ENCODE assay signal across 8 cellular contexts in the genomic region with DNA sequence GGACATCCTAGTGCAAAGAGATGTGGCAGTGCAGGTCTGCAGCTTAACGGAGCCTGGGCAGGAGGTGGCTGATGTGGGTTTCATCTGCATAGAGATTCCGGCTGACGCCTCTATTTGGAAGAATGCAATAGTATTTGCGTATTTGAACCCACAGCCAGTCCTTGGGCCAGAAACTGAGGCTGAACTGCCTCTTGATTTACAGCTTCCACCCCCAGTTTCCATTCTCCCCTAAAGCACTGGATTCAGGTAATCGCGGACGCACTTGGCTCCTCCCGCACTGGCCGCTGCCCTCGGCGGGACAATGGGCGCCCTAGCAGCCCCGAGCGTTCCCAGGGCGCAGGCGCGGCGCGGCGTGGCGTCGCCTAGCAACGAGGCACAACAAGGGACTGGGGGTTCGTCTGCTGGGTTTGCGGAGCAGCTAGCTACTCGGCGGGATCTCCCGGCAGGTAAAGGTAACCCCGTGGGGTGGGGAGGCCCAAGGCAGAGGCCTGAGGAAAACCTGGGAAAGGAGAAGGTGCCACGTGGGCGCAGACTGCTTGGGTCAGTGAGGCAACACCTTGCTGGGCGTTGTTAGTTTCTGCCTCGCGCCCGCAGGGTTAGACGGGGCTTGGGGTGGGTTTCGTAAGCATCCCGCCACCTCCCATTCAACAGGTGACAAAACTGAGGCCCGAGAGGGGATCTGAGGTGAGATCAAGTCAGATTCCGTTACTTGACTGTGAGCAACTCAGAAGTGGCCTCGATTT.
A peak's percentile ranks its signal among the peaks of the same experiment; 100 is the strongest.
DNase-seq lines count a peak whose midpoint lies in the region; ATAC-seq and TF ChIP-seq lines count a peak whose summit lies in the region.

Gene ARMC3, plus strand, starts transcription at position 393 of the 743 bp plus-strand sequence. CDS start 3,944 bp downstream, outside the sequence.

- peak; percentile 22 to 43 for DNase-seq in NCI-H524 (lab: John Stamatoyannopoulos, UW)
- no peak for DNase-seq in NCI-H524 treated with DMSO at 0.1 percent for 48 hours (lab: John Stamatoyannopoulos, UW)
- peak; percentile 33 to 62 (median 42) for DNase-seq in T-helper 1 cell
- peak; percentile 3 for DNase-seq in astrocyte of the cerebellum (ENCODE audit: low read depth)
- DNase-seq in skeletal muscle cell (ENCODE audit: low read depth) = no peak
- DNase-seq in NCI-H2081 (lab: John Stamatoyannopoulos, UW) = no peak

- peak within 1 kb of the TSS; percentile 29 for H3K9ac ChIP-seq in iPS-15b (ENCODE audit: low read depth, low read length)

- in situ Hi-C loops in astrocyte of the cerebellum (cut with HindIII; ENCODE audit: low sequenced_read_pairs) = no loop called here

- H3K4me1 ChIP-seq in iPS-15b (ENCODE audit: control insufficient read depth, insufficient read depth, low read length) = no peaks in the 10 kb centered on the region

- H3K36me3 ChIP-seq in iPS-15b (ENCODE audit: control insufficient read depth, insufficient read depth, low read length) = no peaks in the 10 kb centered on the region

- no peak for TF ChIP-seq CTCF in astrocyte of the cerebellum (IDR thresholded peaks at IDR 0.05; ENCODE audit: low read depth, low read length, missing control alignments)

- H3K27me3 ChIP-seq in iPS-15b (ENCODE audit: control insufficient read depth, insufficient read depth, low read length) = peaks cover 26% of the 10 kb centered on the region

- no peaks in the 10 kb centered on the region for H3K9me3 ChIP-seq in iPS-15b (ENCODE audit: control insufficient read depth, insufficient read depth, low read length)

- H3K4me3 ChIP-seq in astrocyte of the cerebellum (ENCODE audit: low read depth, low read length) (peak within 1 kb of the TSS; percentile 52), iPS-15b (ENCODE audit: low read depth, low read length) (peak within 1 kb of the TSS; percentile 79), skeletal muscle cell (ENCODE audit: low read depth, low read length) (peak within 1 kb of the TSS; percentile 50)

- peak; percentile 94 for ATAC-seq in HG03354 (IDR thresholded peaks at IDR 0.05; ENCODE audit: poor library complexity, severe bottlenecking, unreplicated experiment)

Comparison
In these comparisons a context has a peak if more than half of its experiments do, and no peak if none do; other contexts are left out.
1. DNase-seq: peak in NCI-H524 (2 of 2), T-helper 1 cell (5 of 5) and astrocyte of the cerebellum (single experiment); none in NCI-H524 treated with DMSO at 0.1 percent for 48 hours (single experiment), skeletal muscle cell (single experiment) and NCI-H2081 (0 of 2).
2. Peak in every context shown above with its lines, with median percentiles within 50 percentile points of each other: H3K4me3 ChIP-seq.